17 cellular contexts compared by ENCODE assay signal in the genomic region with DNA sequence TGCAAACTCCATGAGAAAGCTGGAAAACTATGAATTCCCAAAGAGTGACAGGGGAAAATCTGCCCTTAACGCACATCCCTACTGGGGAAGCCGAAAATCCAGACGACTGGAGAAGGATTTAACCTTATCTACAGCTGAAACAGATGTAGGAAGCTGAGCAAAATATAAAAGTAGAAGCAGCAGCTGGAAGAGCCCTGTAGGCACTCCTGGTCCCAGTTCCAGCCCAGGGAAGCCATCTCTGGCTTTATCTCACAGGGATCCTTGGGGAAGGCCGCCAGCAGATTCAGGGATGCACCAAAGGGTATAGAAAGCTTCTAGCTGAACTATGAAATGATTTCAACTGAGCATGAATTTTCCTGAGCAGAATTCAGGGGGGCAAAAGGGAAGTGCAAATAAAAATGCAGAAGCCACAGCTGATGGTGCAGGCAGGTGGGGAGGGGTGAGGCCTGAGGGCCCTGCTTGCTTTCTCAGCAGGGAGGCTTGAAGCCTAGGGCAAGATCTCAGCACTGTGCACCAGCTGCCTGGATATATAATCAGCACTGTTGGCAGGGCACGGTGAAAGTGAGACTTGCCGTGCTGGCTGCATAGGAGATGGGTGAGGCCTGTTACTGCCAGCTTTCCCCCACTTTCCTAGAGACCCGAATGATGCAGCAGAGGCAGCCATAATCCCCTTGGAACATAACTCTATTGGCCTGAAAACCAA.
DNase-seq lines count a peak whose midpoint lies in the region; ATAC-seq, FAIRE-seq and TF ChIP-seq lines count a peak whose summit lies in the region.
"Had no signal": no experiment of that assay in that cellular context is flagged by ENCODE, and none has a peak within 500 bp of the region (broad histone marks: within the 10 kb centered on the region; RNA-seq: fewer than 3 reads in every experiment).

No MANE protein-coding gene starts in this region.

- CTCF ChIA-PET in H1 (lab: Charles Lee; ENCODE audit: partially characterized antibody): interaction anchor here (0.9 kb wide), 1 partner anchor 1666 kb away, joined by 3 read pairs; no protein-coding TSS in a partner anchor

- DNase-seq in DMS 273 treated with DMSO at 0.1 percent for 48 hours (lab: John Stamatoyannopoulos, UW) (peak; percentile 27), NCI-H2171 (lab: John Stamatoyannopoulos, UW) (peak; percentile 25), NCI-H748 treated with DMSO at 0.1 percent for 48 hours (lab: John Stamatoyannopoulos, UW) (peak; percentile 23), H1 (ENCODE audit: low read depth in 1 of 2, low spot score in 2 of 2) (no peak), H54 (ENCODE audit: insufficient read length, low spot score) (no peak), immature natural killer cell (no peak), GDM1 (lab: John Stamatoyannopoulos, UW) (no peak), omental fat pad (ENCODE audit: low spot score) (no peak)
- DNase-seq: CD8-positive, alpha-beta memory T cell; DMS153; HCEC 1CT; IMR-90; NCI-H1436 treated with DMSO at 0.1 percent for 48 hours; NCI-H526 treated with DMSO at 0.1 percent for 48 hours; SIG-M5; T1000 had no signal

- ATAC-seq in omental fat pad (ENCODE audit: low FRiP score): no peak

- no peak for FAIRE-seq in H1 (lab: Jason Lieb, UNC)
- FAIRE-seq in H54 (lab: Jason Lieb, UNC): no peak

- no peak overlapping the region for H3K27ac Mint-ChIP-seq in immature natural killer cell
- H3K27ac Mint-ChIP-seq: CD8-positive, alpha-beta memory T cell had no signal

- H3K4me1 ChIP-seq in H1 (replicated peaks in 1 of 4; ENCODE audit: control insufficient read depth in 3 of 4, insufficient read depth in 4 of 4, low read length in 3 of 4): no peaks in the 10 kb centered on the region
- H3K4me1 ChIP-seq: BLaER1 had no signal

- TF ChIP-seq EP300 in H1 (IDR thresholded peaks at IDR 0.05; ENCODE audit: borderline replicate concordance in 1 of 2, low read depth in 2 of 2, low read length in 2 of 2): no peak

- no peak overlapping the region for H3K4ac ChIP-seq in H1 (replicated peaks; ENCODE audit: insufficient read length, low read depth, low read length)

- no peak overlapping the region for H2AK5ac ChIP-seq in H1 (ENCODE audit: low read depth, low read length)

- no peaks in the 10 kb centered on the region for H3K23me2 ChIP-seq in H1 (ENCODE audit: low read depth, low read length)

- no peaks in the 10 kb centered on the region for H3K36me3 ChIP-seq in H1 (ENCODE audit: control insufficient read depth in 2 of 4, insufficient read depth in 4 of 4, low read length in 3 of 4)
- H3K36me3 ChIP-seq: BLaER1 had no signal

- H2BK12ac ChIP-seq in H1 (ENCODE audit: low read depth, low read length): no peak overlapping the region

- no peaks in the 10 kb centered on the region for H3K4me1 Mint-ChIP-seq in immature natural killer cell
- H3K4me1 Mint-ChIP-seq: CD8-positive, alpha-beta memory T cell had no signal

- H3K79me1 ChIP-seq in H1 (ENCODE audit: low read depth, low read length): no peaks in the 10 kb centered on the region

- no peak overlapping the region for H4K5ac ChIP-seq in H1 (ENCODE audit: insufficient read length, low read depth, low read length)

- H4K91ac ChIP-seq in H1 (replicated peaks; ENCODE audit: insufficient read length, low read length): no peak overlapping the region

- peaks cover 10 to 70% (median 30%) of the 10 kb centered on the region in 6 donors for H3K9me3 Mint-ChIP-seq in immature natural killer cell

- H3K4me2 ChIP-seq in H1 (ENCODE audit: insufficient read depth in 1 of 2, low read depth in 2 of 2, low read length in 2 of 2): no peak overlapping the region
- H3K4me2 ChIP-seq: BLaER1 had no signal

- no peaks in the 10 kb centered on the region for H3K79me2 ChIP-seq in H1 (ENCODE audit: control insufficient read depth in 1 of 2, insufficient read depth in 2 of 2, low read length in 2 of 2)

- H3K56ac ChIP-seq in H1 (replicated peaks; ENCODE audit: insufficient read length, low read depth, low read length): no peak overlapping the region

- TF ChIP-seq RAD21 in H1 (IDR thresholded peaks at IDR 0.05 in 1 of 2, conservative IDR thresholded peaks at IDR 0.05 in 1 of 2; ENCODE audit: low read depth in 2 of 2, low read length in 2 of 2): no peak

- 86% methylated on average over 7 of the region's 7 CpGs; no CpG with 5 or more reads in 1 of the 2 experiments for WGBS in H1 (ENCODE audit: extremely low coverage in 1 of 2, insufficient coverage in 1 of 2, insufficient read length in 1 of 2, insufficient replicate concordance in 2 of 2, low coverage in 1 of 2, low lambda C conversion rate in 2 of 2, missing lambda C conversion rate in 1 of 2), 2 experiments

- H3K4me3 Mint-ChIP-seq in immature natural killer cell: no peak overlapping the region
- H3K4me3 Mint-ChIP-seq: CD8-positive, alpha-beta memory T cell had no signal

- no peak overlapping the region for H3K14ac ChIP-seq in H1 (ENCODE audit: insufficient read length)

- H3K23ac ChIP-seq in H1 (ENCODE audit: insufficient read length): no peak overlapping the region

- POLR2A ChIA-PET in H1 (lab: Charles Lee; ENCODE audit: partially characterized antibody): no interaction called here

- no peak for TF ChIP-seq POLR2A in H1 (IDR thresholded peaks at IDR 0.05; ENCODE audit: control extremely low read depth in 1 of 2, low read depth in 2 of 2, low read length in 2 of 2)
- no peak for TF ChIP-seq POLR2A in H54 (IDR thresholded peaks at IDR 0.05; ENCODE audit: low read depth, low read length)

- no peak overlapping the region; the same call in 1 of the 2 replicates for H4K8ac ChIP-seq in H1 (ENCODE audit: extremely low read depth, insufficient read depth, low read length)

- H2BK5ac ChIP-seq in H1 (ENCODE audit: low read depth, low read length): no peak overlapping the region

- no peaks in the 10 kb centered on the region for H3K27me3 Mint-ChIP-seq in immature natural killer cell (ENCODE audit: low read depth in 3 of 3)
- H3K27me3 Mint-ChIP-seq: CD8-positive, alpha-beta memory T cell had no signal

- peak overlapping the region; percentile 70; the same call in 1 of the 2 replicates for H2AFZ ChIP-seq in H1 (ENCODE audit: low read length)

- H3K9me3 ChIP-seq in H1 (ENCODE audit: insufficient read depth in 2 of 2, low read depth in 1 of 2, low read length in 1 of 2): no peaks in the 10 kb centered on the region
- H3K9me3 ChIP-seq: BLaER1 had no signal

- no peak overlapping the region for H3K27ac ChIP-seq in H1 (ENCODE audit: low read depth, low read length)
- H3K27ac ChIP-seq: BLaER1 had no signal

- H3K4me3 ChIP-seq in H1 (ENCODE audit: extremely low read depth in 1 of 4, insufficient read depth in 2 of 4, low read depth in 3 of 4, low read length in 4 of 4): no peak overlapping the region
- H3K4me3 ChIP-seq: BLaER1 had no signal

- H2BK15ac ChIP-seq in H1 (ENCODE audit: low read length): no peak overlapping the region

- H2BK120ac ChIP-seq in H1 (replicated peaks; ENCODE audit: low read depth, low read length): no peak overlapping the region

- no peak overlapping the region for H3K9ac ChIP-seq in H1 (replicated peaks in 1 of 4; ENCODE audit: extremely low read depth in 1 of 4, low read depth in 3 of 4, low read length in 3 of 4)
- H3K9ac ChIP-seq: BLaER1 had no signal

- no peak overlapping the region for H2BK20ac ChIP-seq in H1 (ENCODE audit: low read length)

- no peaks in the 10 kb centered on the region for H3K27me3 ChIP-seq in H1 (replicated peaks in 1 of 4; ENCODE audit: control insufficient read depth in 3 of 4, extremely low read depth in 1 of 4, insufficient read depth in 3 of 4, low read length in 3 of 4)
- H3K27me3 ChIP-seq: BLaER1 had no signal

- no peak overlapping the region for H3K18ac ChIP-seq in H1 (ENCODE audit: extremely low read depth, low read length)

- H4K20me1 ChIP-seq in H1 (replicated peaks in 1 of 2; ENCODE audit: control insufficient read depth in 1 of 2, insufficient read depth in 2 of 2, low read length in 2 of 2): no peaks in the 10 kb centered on the region
- H4K20me1 ChIP-seq: BLaER1 had no signal

- TF ChIP-seq CTCF in H1 (IDR thresholded peaks at IDR 0.05; ENCODE audit: control extremely low read depth in 1 of 3, insufficient read depth in 1 of 3, low read depth in 1 of 3, low read length in 3 of 3) (no peak), omental fat pad (IDR thresholded peaks at IDR 0.05) (no peak)

- peaks cover 0 to 4% (median 0%) of the 10 kb centered on the region in 3 donors for H3K36me3 Mint-ChIP-seq in immature natural killer cell
- H3K36me3 Mint-ChIP-seq: CD8-positive, alpha-beta memory T cell had no signal

TF ChIP-seq in H1, 55 proteins besides CTCF, POLR2A, EP300 and RAD21 (continues in another document):
- no peak for TF ChIP-seq ASH2L (IDR thresholded peaks at IDR 0.05; ENCODE audit: low read length)
- TF ChIP-seq PHF8 (conservative IDR thresholded peaks at IDR 0.05; ENCODE audit: low read depth, low read length): no peak
- no peak for TF ChIP-seq KDM5A (IDR thresholded peaks at IDR 0.05; ENCODE audit: low read length)
- TF ChIP-seq, protein P1, sequence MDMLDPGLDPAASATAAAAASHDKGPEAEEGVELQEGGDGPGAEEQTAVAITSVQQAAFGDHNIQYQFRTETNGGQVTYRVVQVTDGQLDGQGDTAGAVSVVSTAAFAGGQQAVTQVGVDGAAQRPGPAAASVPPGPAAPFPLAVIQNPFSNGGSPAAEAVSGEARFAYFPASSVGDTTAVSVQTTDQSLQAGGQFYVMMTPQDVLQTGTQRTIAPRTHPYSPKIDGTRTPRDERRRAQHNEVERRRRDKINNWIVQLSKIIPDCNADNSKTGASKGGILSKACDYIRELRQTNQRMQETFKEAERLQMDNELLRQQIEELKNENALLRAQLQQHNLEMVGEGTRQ (IDR thresholded peaks at IDR 0.05; ENCODE audit: low read length): no peak
- TF ChIP-seq CHD1 (IDR thresholded peaks at IDR 0.05; ENCODE audit: low read depth, low read length): no peak
- TF ChIP-seq CREB1 (IDR thresholded peaks at IDR 0.05): no peak
- TF ChIP-seq YY1 (IDR thresholded peaks at IDR 0.05; ENCODE audit: low read depth, low read length): no peak
- no peak for TF ChIP-seq POLR2AphosphoS5 (IDR thresholded peaks at IDR 0.05; ENCODE audit: low read depth, low read length)
- TF ChIP-seq, protein P2, sequence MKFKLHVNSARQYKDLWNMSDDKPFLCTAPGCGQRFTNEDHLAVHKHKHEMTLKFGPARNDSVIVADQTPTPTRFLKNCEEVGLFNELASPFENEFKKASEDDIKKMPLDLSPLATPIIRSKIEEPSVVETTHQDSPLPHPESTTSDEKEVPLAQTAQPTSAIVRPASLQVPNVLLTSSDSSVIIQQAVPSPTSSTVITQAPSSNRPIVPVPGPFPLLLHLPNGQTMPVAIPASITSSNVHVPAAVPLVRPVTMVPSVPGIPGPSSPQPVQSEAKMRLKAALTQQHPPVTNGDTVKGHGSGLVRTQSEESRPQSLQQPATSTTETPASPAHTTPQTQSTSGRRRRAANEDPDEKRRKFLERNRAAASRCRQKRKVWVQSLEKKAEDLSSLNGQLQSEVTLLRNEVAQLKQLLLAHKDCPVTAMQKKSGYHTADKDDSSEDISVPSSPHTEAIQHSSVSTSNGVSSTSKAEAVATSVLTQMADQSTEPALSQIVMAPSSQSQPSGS (IDR thresholded peaks at IDR 0.05; ENCODE audit: low read length): no peak
- TF ChIP-seq HDAC2 (IDR thresholded peaks at IDR 0.05; ENCODE audit: borderline replicate concordance in 1 of 2, low read depth in 2 of 2, low read length in 2 of 2): no peak
- no peak for TF ChIP-seq SP1 (IDR thresholded peaks at IDR 0.05; ENCODE audit: low read depth, low read length)

Comparison
In these comparisons a context has a peak if more than half of its experiments do, and no peak if none do; other contexts are left out.
1. DNase-seq: peak in DMS 273 treated with DMSO at 0.1 percent for 48 hours (single experiment), NCI-H2171 (single experiment) and NCI-H748 treated with DMSO at 0.1 percent for 48 hours (single experiment); none in H1 (0 of 2), H54 (single experiment), immature natural killer cell (0 of 3), GDM1 (single experiment) and omental fat pad (single experiment).